Comparison of ENCODE assay signal across 1 cellular context in genomic region chr16:57688987-57689771, GRCh38.
TF ChIP-seq lines count a peak whose summit lies in the region.

No MANE protein-coding gene starts in this region.

TF ChIP-seq in GM23338, 12 proteins besides CTCF, POLR2A, EP300 and RAD21 (continued from another document):
- TF ChIP-seq, protein P1, sequence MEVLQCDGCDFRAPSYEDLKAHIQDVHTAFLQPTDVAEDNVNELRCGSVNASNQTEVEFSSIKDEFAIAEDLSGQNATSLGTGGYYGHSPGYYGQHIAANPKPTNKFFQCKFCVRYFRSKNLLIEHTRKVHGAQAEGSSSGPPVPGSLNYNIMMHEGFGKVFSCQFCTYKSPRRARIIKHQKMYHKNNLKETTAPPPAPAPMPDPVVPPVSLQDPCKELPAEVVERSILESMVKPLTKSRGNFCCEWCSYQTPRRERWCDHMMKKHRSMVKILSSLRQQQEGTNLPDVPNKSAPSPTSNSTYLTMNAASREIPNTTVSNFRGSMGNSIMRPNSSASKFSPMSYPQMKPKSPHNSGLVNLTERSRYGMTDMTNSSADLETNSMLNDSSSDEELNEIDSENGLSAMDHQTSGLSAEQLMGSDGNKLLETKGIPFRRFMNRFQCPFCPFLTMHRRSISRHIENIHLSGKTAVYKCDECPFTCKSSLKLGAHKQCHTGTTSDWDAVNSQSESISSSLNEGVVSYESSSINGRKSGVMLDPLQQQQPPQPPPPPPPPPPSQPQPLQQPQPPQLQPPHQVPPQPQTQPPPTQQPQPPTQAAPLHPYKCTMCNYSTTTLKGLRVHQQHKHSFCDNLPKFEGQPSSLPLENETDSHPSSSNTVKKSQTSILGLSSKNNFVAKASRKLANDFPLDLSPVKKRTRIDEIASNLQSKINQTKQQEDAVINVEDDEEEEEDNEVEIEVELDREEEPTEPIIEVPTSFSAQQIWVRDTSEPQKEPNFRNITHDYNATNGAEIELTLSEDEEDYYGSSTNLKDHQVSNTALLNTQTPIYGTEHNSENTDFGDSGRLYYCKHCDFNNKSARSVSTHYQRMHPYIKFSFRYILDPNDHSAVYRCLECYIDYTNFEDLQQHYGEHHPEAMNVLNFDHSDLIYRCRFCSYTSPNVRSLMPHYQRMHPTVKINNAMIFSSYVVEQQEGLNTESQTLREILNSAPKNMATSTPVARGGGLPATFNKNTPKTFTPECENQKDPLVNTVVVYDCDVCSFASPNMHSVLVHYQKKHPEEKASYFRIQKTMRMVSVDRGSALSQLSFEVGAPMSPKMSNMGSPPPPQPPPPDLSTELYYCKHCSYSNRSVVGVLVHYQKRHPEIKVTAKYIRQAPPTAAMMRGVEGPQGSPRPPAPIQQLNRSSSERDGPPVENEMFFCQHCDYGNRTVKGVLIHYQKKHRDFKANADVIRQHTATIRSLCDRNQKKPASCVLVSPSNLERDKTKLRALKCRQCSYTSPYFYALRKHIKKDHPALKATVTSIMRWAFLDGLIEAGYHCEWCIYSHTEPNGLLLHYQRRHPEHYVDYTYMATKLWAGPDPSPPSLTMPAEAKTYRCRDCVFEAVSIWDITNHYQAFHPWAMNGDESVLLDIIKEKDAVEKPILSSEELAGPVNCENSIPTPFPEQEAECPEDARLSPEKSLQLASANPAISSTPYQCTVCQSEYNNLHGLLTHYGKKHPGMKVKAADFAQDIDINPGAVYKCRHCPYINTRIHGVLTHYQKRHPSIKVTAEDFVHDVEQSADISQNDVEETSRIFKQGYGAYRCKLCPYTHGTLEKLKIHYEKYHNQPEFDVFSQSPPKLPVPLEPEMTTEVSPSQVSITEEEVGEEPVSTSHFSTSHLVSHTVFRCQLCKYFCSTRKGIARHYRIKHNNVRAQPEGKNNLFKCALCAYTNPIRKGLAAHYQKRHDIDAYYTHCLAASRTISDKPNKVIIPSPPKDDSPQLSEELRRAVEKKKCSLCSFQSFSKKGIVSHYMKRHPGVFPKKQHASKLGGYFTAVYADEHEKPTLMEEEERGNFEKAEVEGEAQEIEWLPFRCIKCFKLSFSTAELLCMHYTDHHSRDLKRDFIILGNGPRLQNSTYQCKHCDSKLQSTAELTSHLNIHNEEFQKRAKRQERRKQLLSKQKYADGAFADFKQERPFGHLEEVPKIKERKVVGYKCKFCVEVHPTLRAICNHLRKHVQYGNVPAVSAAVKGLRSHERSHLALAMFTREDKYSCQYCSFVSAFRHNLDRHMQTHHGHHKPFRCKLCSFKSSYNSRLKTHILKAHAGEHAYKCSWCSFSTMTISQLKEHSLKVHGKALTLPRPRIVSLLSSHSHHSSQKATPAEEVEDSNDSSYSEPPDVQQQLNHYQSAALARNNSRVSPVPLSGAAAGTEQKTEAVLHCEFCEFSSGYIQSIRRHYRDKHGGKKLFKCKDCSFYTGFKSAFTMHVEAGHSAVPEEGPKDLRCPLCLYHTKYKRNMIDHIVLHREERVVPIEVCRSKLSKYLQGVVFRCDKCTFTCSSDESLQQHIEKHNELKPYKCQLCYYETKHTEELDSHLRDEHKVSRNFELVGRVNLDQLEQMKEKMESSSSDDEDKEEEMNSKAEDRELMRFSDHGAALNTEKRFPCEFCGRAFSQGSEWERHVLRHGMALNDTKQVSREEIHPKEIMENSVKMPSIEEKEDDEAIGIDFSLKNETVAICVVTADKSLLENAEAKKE (CRISPR knock-in tag; IDR thresholded peaks at IDR 0.05) = no peak
- TF ChIP-seq EZH2phosphoT487 (IDR thresholded peaks at IDR 0.05; ENCODE audit: unreplicated experiment) (no peak), NANOG (IDR thresholded peaks at IDR 0.05; ENCODE audit: borderline replicate concordance) (no peak), STAT1 (IDR thresholded peaks at IDR 0.05; ENCODE audit: unreplicated experiment) (no peak), JUNB (IDR thresholded peaks at IDR 0.05; ENCODE audit: unreplicated experiment) (no peak), EZH2 (IDR thresholded peaks at IDR 0.05; ENCODE audit: low read depth, unreplicated experiment) (no peak), ZNF114 (CRISPR knock-in tag; IDR thresholded peaks at IDR 0.05) (no peak), CREB1 (CRISPR knock-in tag; IDR thresholded peaks at IDR 0.05; ENCODE audit: low read depth) (no peak), POLR2AphosphoS5 (IDR thresholded peaks at IDR 0.05; ENCODE audit: low read depth) (no peak)
- TF ChIP-seq, protein P2, sequence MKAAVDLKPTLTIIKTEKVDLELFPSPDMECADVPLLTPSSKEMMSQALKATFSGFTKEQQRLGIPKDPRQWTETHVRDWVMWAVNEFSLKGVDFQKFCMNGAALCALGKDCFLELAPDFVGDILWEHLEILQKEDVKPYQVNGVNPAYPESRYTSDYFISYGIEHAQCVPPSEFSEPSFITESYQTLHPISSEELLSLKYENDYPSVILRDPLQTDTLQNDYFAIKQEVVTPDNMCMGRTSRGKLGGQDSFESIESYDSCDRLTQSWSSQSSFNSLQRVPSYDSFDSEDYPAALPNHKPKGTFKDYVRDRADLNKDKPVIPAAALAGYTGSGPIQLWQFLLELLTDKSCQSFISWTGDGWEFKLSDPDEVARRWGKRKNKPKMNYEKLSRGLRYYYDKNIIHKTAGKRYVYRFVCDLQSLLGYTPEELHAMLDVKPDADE (IDR thresholded peaks at IDR 0.05) = no peak
- TF ChIP-seq, protein P3, sequence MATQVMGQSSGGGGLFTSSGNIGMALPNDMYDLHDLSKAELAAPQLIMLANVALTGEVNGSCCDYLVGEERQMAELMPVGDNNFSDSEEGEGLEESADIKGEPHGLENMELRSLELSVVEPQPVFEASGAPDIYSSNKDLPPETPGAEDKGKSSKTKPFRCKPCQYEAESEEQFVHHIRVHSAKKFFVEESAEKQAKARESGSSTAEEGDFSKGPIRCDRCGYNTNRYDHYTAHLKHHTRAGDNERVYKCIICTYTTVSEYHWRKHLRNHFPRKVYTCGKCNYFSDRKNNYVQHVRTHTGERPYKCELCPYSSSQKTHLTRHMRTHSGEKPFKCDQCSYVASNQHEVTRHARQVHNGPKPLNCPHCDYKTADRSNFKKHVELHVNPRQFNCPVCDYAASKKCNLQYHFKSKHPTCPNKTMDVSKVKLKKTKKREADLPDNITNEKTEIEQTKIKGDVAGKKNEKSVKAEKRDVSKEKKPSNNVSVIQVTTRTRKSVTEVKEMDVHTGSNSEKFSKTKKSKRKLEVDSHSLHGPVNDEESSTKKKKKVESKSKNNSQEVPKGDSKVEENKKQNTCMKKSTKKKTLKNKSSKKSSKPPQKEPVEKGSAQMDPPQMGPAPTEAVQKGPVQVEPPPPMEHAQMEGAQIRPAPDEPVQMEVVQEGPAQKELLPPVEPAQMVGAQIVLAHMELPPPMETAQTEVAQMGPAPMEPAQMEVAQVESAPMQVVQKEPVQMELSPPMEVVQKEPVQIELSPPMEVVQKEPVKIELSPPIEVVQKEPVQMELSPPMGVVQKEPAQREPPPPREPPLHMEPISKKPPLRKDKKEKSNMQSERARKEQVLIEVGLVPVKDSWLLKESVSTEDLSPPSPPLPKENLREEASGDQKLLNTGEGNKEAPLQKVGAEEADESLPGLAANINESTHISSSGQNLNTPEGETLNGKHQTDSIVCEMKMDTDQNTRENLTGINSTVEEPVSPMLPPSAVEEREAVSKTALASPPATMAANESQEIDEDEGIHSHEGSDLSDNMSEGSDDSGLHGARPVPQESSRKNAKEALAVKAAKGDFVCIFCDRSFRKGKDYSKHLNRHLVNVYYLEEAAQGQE (IDR thresholded peaks at IDR 0.05; ENCODE audit: unreplicated experiment) = no peak
